20 cellular contexts compared by ENCODE assay signal in the genomic region with DNA sequence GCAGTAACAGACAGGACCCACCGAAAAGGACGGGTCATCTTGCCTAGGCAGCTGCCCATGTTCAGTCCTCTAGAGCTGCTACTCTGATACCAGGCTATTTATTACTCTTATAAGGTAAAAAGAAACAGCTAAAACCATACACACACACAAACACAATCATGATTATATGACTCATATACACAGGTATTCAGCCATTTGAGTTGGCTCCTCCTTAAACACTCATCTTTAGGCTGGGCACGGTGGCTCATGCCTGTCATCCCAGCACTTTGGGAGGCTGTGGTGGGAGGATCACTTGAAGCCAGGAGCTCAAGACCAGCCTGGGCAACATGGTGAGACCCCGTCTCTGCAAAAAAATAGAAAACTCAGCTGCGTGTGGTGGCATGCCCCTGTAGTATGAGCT.
DNase-seq lines count a peak whose midpoint lies in the region; ATAC-seq, FAIRE-seq and TF ChIP-seq lines count a peak whose summit lies in the region.
"Had no signal": no experiment of that assay in that cellular context is flagged by ENCODE, and none has a peak within 500 bp of the region (broad histone marks: within the 10 kb centered on the region; RNA-seq: fewer than 3 reads in every experiment).

No MANE protein-coding gene starts in this region.

- H3K4me1 ChIP-seq in body of pancreas: peaks cover 6% of the 10 kb centered on the region
- H3K4me1 ChIP-seq in kidney (ENCODE audit: control insufficient read depth in 1 of 2, insufficient read depth in 1 of 2, low read depth in 1 of 2, low read length in 2 of 2): no peaks in the 10 kb centered on the region

- H3K9ac ChIP-seq in kidney (ENCODE audit: low read length in 2 of 2): no peak overlapping the region

- FAIRE-seq in kidney (lab: Jason Lieb, UNC): no peak
- FAIRE-seq: GM12878 had no signal

- H3K27ac ChIP-seq in body of pancreas: no peak overlapping the region
- no peak overlapping the region for H3K27ac ChIP-seq in kidney (ENCODE audit: low read depth in 2 of 2, low read length in 2 of 2)

- ATAC-seq in body of pancreas: peak; percentile 27
- no peak for ATAC-seq in HG03108 (IDR thresholded peaks at IDR 0.05; ENCODE audit: unreplicated experiment)
- ATAC-seq in HG03175 (IDR thresholded peaks at IDR 0.05; ENCODE audit: unreplicated experiment): no peak
- ATAC-seq: GM12878, GM23338 had no signal

- H3K27ac Mint-ChIP-seq in activated T-cell treated with anti-CD3 and anti-CD28 coated beads, Interleukin-2, amount 50 U/mL, for 24 hours: no peak overlapping the region
- H3K27ac Mint-ChIP-seq: CD4-positive, alpha-beta T cell; GM23338; HFFc6 had no signal

- 78 to 85% methylated on average over 5 of the region's 5 CpGs for WGBS in body of pancreas, 2 donors

- no peak for TF ChIP-seq POLR2A in body of pancreas (IDR thresholded peaks at IDR 0.05)

- DNase-seq in ELR (ENCODE audit: low read depth): peak; percentile 1
- peak; percentile 9 for DNase-seq in LoVo (ENCODE audit: low spot score)
- no peak for DNase-seq in body of pancreas
- DNase-seq in kidney glomerular epithelial cell (lab: John Stamatoyannopoulos, UW): peak; percentile 49
- DNase-seq in kidney: no peak
- no peak for DNase-seq in activated T-cell treated with anti-CD3 and anti-CD28 coated beads, Interleukin-2, amount 50 U/mL, for 24 hours
- DNase-seq: Calu3; CD4-positive, alpha-beta T cell; DMS79; GDM1; HFFc6; NCI-H1092; NCI-H146; NCI-H2081; NCI-H510A; NCI-H774 had no signal

- H3K27me3 Mint-ChIP-seq in activated T-cell treated with anti-CD3 and anti-CD28 coated beads, Interleukin-2, amount 50 U/mL, for 24 hours: peaks cover 12% of the 10 kb centered on the region

- H3K36me3 ChIP-seq in body of pancreas (replicated peaks in 1 of 2; ENCODE audit: insufficient read depth in 1 of 2, low read depth in 2 of 2) (no peaks in the 10 kb centered on the region), kidney (ENCODE audit: control insufficient read depth in 1 of 2, insufficient read depth in 2 of 2, low read length in 2 of 2) (no peaks in the 10 kb centered on the region)

- H3K27me3 ChIP-seq in body of pancreas: no peaks in the 10 kb centered on the region

- H3K9me3 ChIP-seq in body of pancreas (no peaks in the 10 kb centered on the region), kidney (ENCODE audit: control insufficient read depth in 1 of 2, low read length in 2 of 2) (no peaks in the 10 kb centered on the region)

- no peaks in the 10 kb centered on the region for H3K4me1 Mint-ChIP-seq in activated T-cell treated with anti-CD3 and anti-CD28 coated beads, Interleukin-2, amount 50 U/mL, for 24 hours (ENCODE audit: low read depth)

- peaks cover 3% of the 10 kb centered on the region for H3K9me3 Mint-ChIP-seq in activated T-cell treated with anti-CD3 and anti-CD28 coated beads, Interleukin-2, amount 50 U/mL, for 24 hours
- H3K9me3 Mint-ChIP-seq: CD4-positive, alpha-beta T cell; HFFc6 had no signal

- no peak for TF ChIP-seq CTCF in body of pancreas (IDR thresholded peaks at IDR 0.05)
- TF ChIP-seq CTCF in kidney (IDR thresholded peaks at IDR 0.05; ENCODE audit: borderline replicate concordance, extremely low read depth, insufficient read depth): no peak

- no peak overlapping the region for H3K4me3 ChIP-seq in body of pancreas
- H3K4me3 ChIP-seq in kidney (ENCODE audit: low read length in 2 of 2): no peak overlapping the region
- H3K4me3 ChIP-seq: GM12878, GM23338 had no signal

- intact Hi-C loops in body of pancreas (cut with DNase I): no loop called here
- intact Hi-C loops in kidney (cut with DNase I): no loop called here

- no peak overlapping the region for H3K4me3 Mint-ChIP-seq in activated T-cell treated with anti-CD3 and anti-CD28 coated beads, Interleukin-2, amount 50 U/mL, for 24 hours
- H3K4me3 Mint-ChIP-seq: CD4-positive, alpha-beta T cell; GM23338; HFFc6 had no signal

- H3K36me3 Mint-ChIP-seq in activated T-cell treated with anti-CD3 and anti-CD28 coated beads, Interleukin-2, amount 50 U/mL, for 24 hours (ENCODE audit: low read depth): no peaks in the 10 kb centered on the region

Comparison
In these comparisons a context has a peak if more than half of its experiments do, and no peak if none do; other contexts are left out.
1. DNase-seq: peak in ELR (single experiment), LoVo (single experiment) and kidney glomerular epithelial cell (single experiment); none in body of pancreas (0 of 4), kidney (single experiment) and activated T-cell treated with anti-CD3 and anti-CD28 coated beads, Interleukin-2, amount 50 U/mL, for 24 hours (single experiment).